8 cellular contexts compared by ENCODE assay signal in genomic region chr14:68815288-68816182, GRCh38. TPM values are rescaled to one million over a fixed set of nuclear protein-coding genes. Genes with fewer than 3 reads are reported as not detected.
DNase-seq lines count a peak whose midpoint lies in the region; ATAC-seq and TF ChIP-seq lines count a peak whose summit lies in the region.

No MANE protein-coding gene starts in this region.

- ATAC-seq in GM18861 (IDR thresholded peaks at IDR 0.05; ENCODE audit: unreplicated experiment) (no peak), HG03159 (IDR thresholded peaks at IDR 0.05; ENCODE audit: unreplicated experiment) (no peak)

- intact Hi-C loops in breast epithelium (cut with DNase I; ENCODE audit: low total_unique reads) (no loop called here), vagina (cut with DNase I) (loop anchor here (5.0 kb wide), 1 partner anchor 568 kb away; no protein-coding TSS in a partner anchor)

- H3K27me3 ChIP-seq in GM06990 (replicated peaks; ENCODE audit: control insufficient read depth, insufficient read depth, low read length) (no peaks in the 10 kb centered on the region), HUES64 (ENCODE audit: insufficient read depth, low read length) (no peaks in the 10 kb centered on the region), breast epithelium (no peaks in the 10 kb centered on the region), vagina (no peaks in the 10 kb centered on the region)

- peak overlapping the region; percentile 86 for H3K9ac ChIP-seq in HUES64 (ENCODE audit: low read depth, low read length)

- H3K36me3 ChIP-seq in GM06990 (ENCODE audit: control insufficient read depth, insufficient read depth, low read length) (no peaks in the 10 kb centered on the region), HUES64 (ENCODE audit: insufficient read depth, low read length) (no peaks in the 10 kb centered on the region), breast epithelium (no peaks in the 10 kb centered on the region), mesodermal cell (ENCODE audit: control insufficient read depth, insufficient read depth, low read length) (no peaks in the 10 kb centered on the region), vagina (no peaks in the 10 kb centered on the region)

- H3K4me1 ChIP-seq in HUES64 (ENCODE audit: insufficient read depth, low read length) (peaks cover 35% of the 10 kb centered on the region), breast epithelium (peaks cover 12 to 17% of the 10 kb centered on the region in 2 donors), mesodermal cell (ENCODE audit: control insufficient read depth, insufficient read depth, low read length, poor library complexity, severe bottlenecking) (peaks cover 46% of the 10 kb centered on the region), vagina (peaks cover 66% of the 10 kb centered on the region)

- H3K9me3 ChIP-seq in HUES64 (ENCODE audit: insufficient read depth, low read depth, low read length) (no peaks in the 10 kb centered on the region), breast epithelium (no peaks in the 10 kb centered on the region), mesodermal cell (ENCODE audit: control insufficient read depth, low read length) (no peaks in the 10 kb centered on the region), vagina (no peaks in the 10 kb centered on the region)

- TF ChIP-seq POLR2A in breast epithelium (IDR thresholded peaks at IDR 0.05): no peak
- no peak for TF ChIP-seq POLR2A in vagina (IDR thresholded peaks at IDR 0.05)

- H3K4me3 ChIP-seq in GM06990 (replicated peaks; ENCODE audit: low read depth, low read length) (peak overlapping the region; percentile 42), HUES64 (ENCODE audit: low read length) (peak overlapping the region; percentile 47; the same call in 1 of the 2 replicates), breast epithelium (peak overlapping the region; percentile 44 to 80 (median 58)), mesodermal cell (ENCODE audit: extremely low read depth, insufficient read depth, low read length, poor library complexity, severe bottlenecking) (no peak overlapping the region), vagina (peak overlapping the region; percentile 48 to 67)

- 83% methylated on average over 16 of the region's 16 CpGs for WGBS in HUES64
- WGBS in mesodermal cell (ENCODE audit: insufficient coverage in 2 of 2), 2 experiments: 94 to 97% methylated on average over 13 to 16 of the region's 16 CpGs

- TF ChIP-seq CTCF in GM06990 (IDR thresholded peaks at IDR 0.05; ENCODE audit: insufficient read depth, low read length, poor library complexity, severe bottlenecking): no peak
- no peak for TF ChIP-seq CTCF in breast epithelium (IDR thresholded peaks at IDR 0.05)
- no peak for TF ChIP-seq CTCF in vagina (IDR thresholded peaks at IDR 0.05)

- DNase-seq in GM06990 (ENCODE audit: extremely low read depth, insufficient read length) (no peak), breast epithelium (ENCODE audit: low spot score in 2 of 2) (no peak), vagina (ENCODE audit: extremely low spot score in 2 of 2) (no peak), KG1 (lab: John Stamatoyannopoulos, UW) (no peak)

- H3K27ac ChIP-seq in HUES64 (ENCODE audit: low read depth, low read length) (peak overlapping the region; percentile 89), breast epithelium (peak overlapping the region; percentile 99), mesodermal cell (ENCODE audit: low read depth, low read length, severe bottlenecking) (peak overlapping the region; percentile 96), vagina (peak overlapping the region; percentile 95)

RNA-seq across cellular contexts. Expression of gene ZFP36L1, which starts 22.7 kb away (rescaled TPM):
- 74.6 TPM for polyA plus RNA-seq in HUES64 (2013, experiment 1 of 2)
- polyA plus RNA-seq in HUES64 (2013, experiment 2 of 2): 98.9 TPM
- total RNA-seq in breast epithelium (100 to 1,000 TPM; 198 to 737 (median 492) TPM), vagina (1,405 TPM)
- polyA plus RNA-seq in mesodermal cell (2013, experiment 1 of 2): 184 TPM
- polyA plus RNA-seq in mesodermal cell (2013, experiment 2 of 2): 167 TPM
